8 cellular contexts compared by ENCODE assay signal in the genomic region with DNA sequence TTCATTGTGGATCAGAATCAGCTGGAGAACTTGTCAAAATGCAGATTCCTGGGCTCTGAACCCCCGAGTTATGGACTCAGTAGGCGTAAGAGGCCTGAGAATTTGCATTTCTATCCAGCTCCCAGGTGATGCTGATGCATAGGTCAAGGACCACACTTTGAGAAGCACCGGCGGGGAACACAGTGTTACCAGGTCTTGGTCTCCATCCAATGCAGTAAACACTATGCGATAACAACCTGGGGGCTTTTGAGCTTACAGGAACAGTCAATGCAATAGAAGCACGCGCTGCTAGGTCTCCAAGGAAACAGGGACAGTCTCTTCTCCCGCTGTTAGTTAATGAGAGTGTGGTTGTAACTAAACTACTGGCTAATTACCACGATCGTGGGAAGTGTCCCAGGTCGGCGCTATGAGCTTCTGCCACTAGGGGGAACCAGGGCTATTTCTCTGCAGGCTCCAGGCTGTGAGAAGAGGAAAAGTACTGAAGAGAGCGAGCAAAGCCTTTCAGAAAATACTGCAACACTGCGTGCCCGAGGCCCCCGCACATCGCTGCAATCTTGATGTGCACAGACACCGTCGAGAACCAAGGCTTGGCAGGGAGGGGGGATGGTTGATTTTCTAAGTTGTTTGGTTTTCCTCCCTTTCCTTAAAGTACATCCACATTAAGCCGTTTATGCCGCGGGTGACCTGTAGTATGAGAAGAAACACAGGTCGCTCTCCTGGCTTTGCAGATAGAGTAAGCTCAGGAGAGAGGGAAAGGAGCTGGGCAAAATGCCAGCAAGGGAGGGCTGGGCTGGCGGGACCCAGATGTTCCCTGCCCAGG. TPM values are rescaled to one million over a fixed set of nuclear protein-coding genes. Genes with fewer than 3 reads are reported as not detected.
DNase-seq lines count a peak whose midpoint lies in the region; ATAC-seq and TF ChIP-seq lines count a peak whose summit lies in the region.

No MANE protein-coding gene starts in this region.

- peak overlapping the region; percentile 65 for H3K4me3 Mint-ChIP-seq in activated T-cell treated with anti-CD3 and anti-CD28 coated beads, Interleukin-2, amount 50 U/mL, for 4 hours
- H3K4me3 Mint-ChIP-seq in nephron = peak overlapping the region; percentile 58 to 69 (median 66)

- peaks cover 19% of the 10 kb centered on the region for H3K27me3 Mint-ChIP-seq in activated T-cell treated with anti-CD3 and anti-CD28 coated beads, Interleukin-2, amount 50 U/mL, for 4 hours (ENCODE audit: low read depth)
- peaks cover 67% of the 10 kb centered on the region for H3K27me3 Mint-ChIP-seq in nephron (ENCODE audit: low read depth)

- peaks cover 10% of the 10 kb centered on the region for H3K4me1 Mint-ChIP-seq in activated T-cell treated with anti-CD3 and anti-CD28 coated beads, Interleukin-2, amount 50 U/mL, for 4 hours (ENCODE audit: low read depth)
- H3K4me1 Mint-ChIP-seq in nephron = peaks cover 28% of the 10 kb centered on the region

- no peaks in the 10 kb centered on the region for H3K36me3 Mint-ChIP-seq in activated T-cell treated with anti-CD3 and anti-CD28 coated beads, Interleukin-2, amount 50 U/mL, for 4 hours (ENCODE audit: insufficient read depth)
- H3K36me3 Mint-ChIP-seq in nephron (ENCODE audit: low read depth) = no peaks in the 10 kb centered on the region

- no peak overlapping the region for H3K4me3 ChIP-seq in fibroblast of mammary gland (ENCODE audit: control insufficient read depth, low read depth, low read length)

- H3K27ac Mint-ChIP-seq in nephron = peak overlapping the region in 2 of 3 experiments; percentile 21 to 47

- no peaks in the 10 kb centered on the region for H3K9me3 Mint-ChIP-seq in activated T-cell treated with anti-CD3 and anti-CD28 coated beads, Interleukin-2, amount 50 U/mL, for 4 hours
- no peaks in the 10 kb centered on the region for H3K9me3 Mint-ChIP-seq in nephron

- ATAC-seq in GM19397 (IDR thresholded peaks at IDR 0.05; ENCODE audit: unreplicated experiment) = peak; percentile 62
- peak; percentile 84 for ATAC-seq in activated T-cell treated with anti-CD3 and anti-CD28 coated beads, Interleukin-2, amount 50 U/mL, for 4 hours

- DNase-seq in Ammon's horn (ENCODE audit: low spot score) (peak; percentile 88), KBM-7 (peak; percentile 71), OCI-M1 (lab: John Stamatoyannopoulos, UW) (peak; percentile 77), fibroblast of mammary gland (ENCODE audit: low read depth) (peak; percentile 64)
- peak; percentile 61 for DNase-seq in activated T-cell treated with anti-CD3 and anti-CD28 coated beads, Interleukin-2, amount 50 U/mL, for 4 hours
- DNase-seq in stimulated activated naive CD4-positive, alpha-beta T cell (lab: John Stamatoyannopoulos, UW) = peak; percentile 10 to 70 (median 48)

- TF ChIP-seq CTCF in fibroblast of mammary gland (conservative IDR thresholded peaks at IDR 0.05; ENCODE audit: control insufficient read depth, insufficient read depth, low read depth, low read length) (peak; percentile 92), nephron (IDR thresholded peaks at IDR 0.05; ENCODE audit: unreplicated experiment in 3 of 3) (peak; percentile 84 to 89 (median 89))

- in situ Hi-C loops in KBM-7 (cut with MboI; ENCODE audit: low pct_unique_long_range_greater_than_20kb, low sequenced_read_pairs) = no loop called here

RNA-seq across cellular contexts. Expression of gene KCNA1, which starts 52.0 kb away (rescaled TPM):
- total RNA-seq in activated T-cell treated with anti-CD3 and anti-CD28 coated beads, Interleukin-2, amount 50 U/mL, for 4 hours = under 1 TPM in 1 of 3 donors, not detected in 2; 0.10 TPM
